Comparison of ENCODE assay signal across 9 cellular contexts in the genomic region with DNA sequence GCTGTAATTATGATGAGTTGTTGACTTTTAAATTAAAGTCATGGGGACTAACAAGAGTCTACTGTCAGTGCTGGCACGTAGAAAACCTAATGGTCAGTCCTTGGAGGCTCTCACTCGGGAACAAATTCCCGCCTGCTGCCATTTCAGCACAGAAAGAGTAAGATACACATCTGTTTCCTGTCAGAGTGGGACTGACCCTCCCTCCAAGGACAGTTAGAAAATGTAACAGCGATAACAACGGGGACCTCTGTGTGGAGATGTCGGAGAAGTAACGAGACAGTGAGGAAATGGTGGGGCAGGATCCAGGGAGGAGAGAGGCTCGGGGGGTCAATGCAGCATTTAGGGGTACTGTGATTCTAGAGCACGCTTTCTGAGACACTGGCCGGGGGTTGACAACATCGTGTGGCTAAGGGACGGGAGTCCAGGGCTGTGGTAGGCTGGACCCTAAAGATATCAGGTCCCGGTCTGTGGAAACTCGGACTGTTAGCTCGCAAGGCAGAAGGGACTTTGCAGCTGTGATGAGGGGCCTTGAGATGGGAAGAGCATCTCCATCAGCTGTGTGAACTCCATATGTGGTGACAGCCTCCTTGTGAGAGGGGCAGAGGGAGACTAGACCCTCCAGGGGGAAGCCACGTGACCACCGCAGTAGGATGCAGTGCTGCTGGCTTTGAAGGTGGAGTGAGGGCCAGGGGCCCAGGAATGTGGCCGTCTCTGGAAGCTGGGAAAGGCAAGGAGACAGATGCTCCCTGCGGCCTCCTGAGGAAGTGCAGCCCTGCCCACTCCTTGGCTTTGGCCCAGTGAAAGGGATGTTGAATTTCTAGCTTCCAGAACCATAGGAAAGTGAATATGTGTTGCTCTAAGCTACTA. TPM values are rescaled to one million over a fixed set of nuclear protein-coding genes. Genes with fewer than 3 reads are reported as not detected.
DNase-seq lines count a peak whose midpoint lies in the region; ATAC-seq, FAIRE-seq and TF ChIP-seq lines count a peak whose summit lies in the region.
"Had no signal": no experiment of that assay in that cellular context is flagged by ENCODE, and none has a peak within 500 bp of the region (broad histone marks: within the 10 kb centered on the region; RNA-seq: fewer than 3 reads in every experiment).

No MANE protein-coding gene starts in this region.

- H3K27me3 ChIP-seq in gastroesophageal sphincter (no peaks in the 10 kb centered on the region), pancreas (no peaks in the 10 kb centered on the region)

- H3K36me3 ChIP-seq in gastroesophageal sphincter (no peaks in the 10 kb centered on the region), pancreas (no peaks in the 10 kb centered on the region)

- no peak overlapping the region for H3K4me3 ChIP-seq in gastroesophageal sphincter
- no peak overlapping the region for H3K4me3 ChIP-seq in pancreas

- DNase-seq in EL (peak; percentile 19), pancreas (peak in 3 of 6 donors; percentile 9 to 54 (median 46)), dedifferentiated amniotic fluid mesenchymal stem cell (ENCODE audit: extremely low spot score) (no peak)
- DNase-seq: effector CD4-positive, alpha-beta T cell had no signal

- H3K9me3 ChIP-seq in gastroesophageal sphincter = no peaks in the 10 kb centered on the region
- no peaks in the 10 kb centered on the region for H3K9me3 ChIP-seq in pancreas

- peak in 3 of 4 experiments; percentile 46 to 60 (median 57) for TF ChIP-seq CTCF in gastroesophageal sphincter (IDR thresholded peaks at IDR 0.05)
- TF ChIP-seq CTCF in pancreas (IDR thresholded peaks at IDR 0.05) = peak in 3 of 4 donors; percentile 4 to 29 (median 24)

- WGBS in gastroesophageal sphincter (ENCODE audit: low coverage in 1 of 2), 2 donors = 48 to 75% methylated on average over 10 to 19 of the region's 19 CpGs
- 66 to 72% methylated on average over 19 of the region's 19 CpGs for WGBS in pancreas, 2 donors

- H3K4me1 ChIP-seq in gastroesophageal sphincter = peaks cover 0 to 22% (median 7%) of the 10 kb centered on the region in 3 donors
- H3K4me1 ChIP-seq in pancreas = peaks cover 13 to 20% (median 19%) of the 10 kb centered on the region in 3 donors

- ATAC-seq in SK-N-SH treated with all-trans-retinoic acid at 6 μM for 48 hours (peak; percentile 86), gastroesophageal sphincter (peak; percentile 60), pancreas (no peak), HG02840 (IDR thresholded peaks at IDR 0.05; ENCODE audit: low FRiP score, unreplicated experiment) (no peak), GM18909 (IDR thresholded peaks at IDR 0.05; ENCODE audit: poor library complexity, unreplicated experiment) (no peak), GM21825 (IDR thresholded peaks at IDR 0.05; ENCODE audit: unreplicated experiment) (no peak)

- TF ChIP-seq POLR2A in gastroesophageal sphincter (IDR thresholded peaks at IDR 0.05) = no peak

- no peak for TF ChIP-seq EP300 in gastroesophageal sphincter (IDR thresholded peaks at IDR 0.05)

- H3K27ac ChIP-seq in gastroesophageal sphincter (peak overlapping the region in 2 of 4 donors; percentile 3 to 35), pancreas (no peak overlapping the region)

- no peak for FAIRE-seq in pancreas (lab: Jason Lieb, UNC)

- intact Hi-C loops in pancreas (cut with DNase I) = no loop called here

TF ChIP-seq in SK-N-SH treated with all-trans-retinoic acid at 6 μM for 48 hours, 23 proteins besides CTCF, POLR2A, EP300 and RAD21 (continues in another document):
- TF ChIP-seq ZNF8 (CRISPR knock-in tag; IDR thresholded peaks at IDR 0.05) (no peak), SNAI2 (CRISPR knock-in tag; IDR thresholded peaks at IDR 0.05) (no peak), ZFP30 (CRISPR knock-in tag; IDR thresholded peaks at IDR 0.05) (no peak), ZFP3 (CRISPR knock-in tag; IDR thresholded peaks at IDR 0.05) (no peak), RARB (CRISPR knock-in tag; IDR thresholded peaks at IDR 0.05) (no peak), ZC3H10 (CRISPR knock-in tag; IDR thresholded peaks at IDR 0.05) (no peak), TOX (CRISPR knock-in tag; IDR thresholded peaks at IDR 0.05; ENCODE audit: borderline replicate concordance) (no peak), ZNF565 (CRISPR knock-in tag; conservative IDR thresholded peaks at IDR 0.05; ENCODE audit: low read depth) (no peak), TCF4 (CRISPR knock-in tag; IDR thresholded peaks at IDR 0.05; ENCODE audit: borderline replicate concordance) (no peak), GLIS3 (CRISPR knock-in tag; IDR thresholded peaks at IDR 0.05) (no peak), OSR1 (CRISPR knock-in tag; IDR thresholded peaks at IDR 0.05) (no peak), ZNF70 (CRISPR knock-in tag; IDR thresholded peaks at IDR 0.05) (no peak), CSDC2 (CRISPR knock-in tag; IDR thresholded peaks at IDR 0.05) (no peak), BACH2 (CRISPR knock-in tag; IDR thresholded peaks at IDR 0.05; ENCODE audit: borderline replicate concordance) (no peak)
- TF ChIP-seq, protein P1, sequence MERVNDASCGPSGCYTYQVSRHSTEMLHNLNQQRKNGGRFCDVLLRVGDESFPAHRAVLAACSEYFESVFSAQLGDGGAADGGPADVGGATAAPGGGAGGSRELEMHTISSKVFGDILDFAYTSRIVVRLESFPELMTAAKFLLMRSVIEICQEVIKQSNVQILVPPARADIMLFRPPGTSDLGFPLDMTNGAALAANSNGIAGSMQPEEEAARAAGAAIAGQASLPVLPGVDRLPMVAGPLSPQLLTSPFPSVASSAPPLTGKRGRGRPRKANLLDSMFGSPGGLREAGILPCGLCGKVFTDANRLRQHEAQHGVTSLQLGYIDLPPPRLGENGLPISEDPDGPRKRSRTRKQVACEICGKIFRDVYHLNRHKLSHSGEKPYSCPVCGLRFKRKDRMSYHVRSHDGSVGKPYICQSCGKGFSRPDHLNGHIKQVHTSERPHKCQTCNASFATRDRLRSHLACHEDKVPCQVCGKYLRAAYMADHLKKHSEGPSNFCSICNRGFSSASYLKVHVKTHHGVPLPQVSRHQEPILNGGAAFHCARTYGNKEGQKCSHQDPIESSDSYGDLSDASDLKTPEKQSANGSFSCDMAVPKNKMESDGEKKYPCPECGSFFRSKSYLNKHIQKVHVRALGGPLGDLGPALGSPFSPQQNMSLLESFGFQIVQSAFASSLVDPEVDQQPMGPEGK (CRISPR knock-in tag; IDR thresholded peaks at IDR 0.05; ENCODE audit: borderline replicate concordance) = no peak
- TF ChIP-seq, protein P2, sequence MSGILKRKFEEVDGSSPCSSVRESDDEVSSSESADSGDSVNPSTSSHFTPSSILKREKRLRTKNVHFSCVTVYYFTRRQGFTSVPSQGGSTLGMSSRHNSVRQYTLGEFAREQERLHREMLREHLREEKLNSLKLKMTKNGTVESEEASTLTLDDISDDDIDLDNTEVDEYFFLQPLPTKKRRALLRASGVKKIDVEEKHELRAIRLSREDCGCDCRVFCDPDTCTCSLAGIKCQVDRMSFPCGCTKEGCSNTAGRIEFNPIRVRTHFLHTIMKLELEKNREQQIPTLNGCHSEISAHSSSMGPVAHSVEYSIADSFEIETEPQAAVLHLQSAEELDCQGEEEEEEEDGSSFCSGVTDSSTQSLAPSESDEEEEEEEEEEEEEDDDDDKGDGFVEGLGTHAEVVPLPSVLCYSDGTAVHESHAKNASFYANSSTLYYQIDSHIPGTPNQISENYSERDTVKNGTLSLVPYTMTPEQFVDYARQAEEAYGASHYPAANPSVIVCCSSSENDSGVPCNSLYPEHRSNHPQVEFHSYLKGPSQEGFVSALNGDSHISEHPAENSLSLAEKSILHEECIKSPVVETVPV (CRISPR knock-in tag; IDR thresholded peaks at IDR 0.05) = no peak
- TF ChIP-seq, protein P3, sequence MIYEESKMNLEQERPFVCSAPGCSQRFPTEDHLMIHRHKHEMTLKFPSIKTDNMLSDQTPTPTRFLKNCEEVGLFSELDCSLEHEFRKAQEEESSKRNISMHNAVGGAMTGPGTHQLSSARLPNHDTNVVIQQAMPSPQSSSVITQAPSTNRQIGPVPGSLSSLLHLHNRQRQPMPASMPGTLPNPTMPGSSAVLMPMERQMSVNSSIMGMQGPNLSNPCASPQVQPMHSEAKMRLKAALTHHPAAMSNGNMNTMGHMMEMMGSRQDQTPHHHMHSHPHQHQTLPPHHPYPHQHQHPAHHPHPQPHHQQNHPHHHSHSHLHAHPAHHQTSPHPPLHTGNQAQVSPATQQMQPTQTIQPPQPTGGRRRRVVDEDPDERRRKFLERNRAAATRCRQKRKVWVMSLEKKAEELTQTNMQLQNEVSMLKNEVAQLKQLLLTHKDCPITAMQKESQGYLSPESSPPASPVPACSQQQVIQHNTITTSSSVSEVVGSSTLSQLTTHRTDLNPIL (CRISPR knock-in tag; IDR thresholded peaks at IDR 0.05; ENCODE audit: low read depth) = no peak
- TF ChIP-seq, protein P4, sequence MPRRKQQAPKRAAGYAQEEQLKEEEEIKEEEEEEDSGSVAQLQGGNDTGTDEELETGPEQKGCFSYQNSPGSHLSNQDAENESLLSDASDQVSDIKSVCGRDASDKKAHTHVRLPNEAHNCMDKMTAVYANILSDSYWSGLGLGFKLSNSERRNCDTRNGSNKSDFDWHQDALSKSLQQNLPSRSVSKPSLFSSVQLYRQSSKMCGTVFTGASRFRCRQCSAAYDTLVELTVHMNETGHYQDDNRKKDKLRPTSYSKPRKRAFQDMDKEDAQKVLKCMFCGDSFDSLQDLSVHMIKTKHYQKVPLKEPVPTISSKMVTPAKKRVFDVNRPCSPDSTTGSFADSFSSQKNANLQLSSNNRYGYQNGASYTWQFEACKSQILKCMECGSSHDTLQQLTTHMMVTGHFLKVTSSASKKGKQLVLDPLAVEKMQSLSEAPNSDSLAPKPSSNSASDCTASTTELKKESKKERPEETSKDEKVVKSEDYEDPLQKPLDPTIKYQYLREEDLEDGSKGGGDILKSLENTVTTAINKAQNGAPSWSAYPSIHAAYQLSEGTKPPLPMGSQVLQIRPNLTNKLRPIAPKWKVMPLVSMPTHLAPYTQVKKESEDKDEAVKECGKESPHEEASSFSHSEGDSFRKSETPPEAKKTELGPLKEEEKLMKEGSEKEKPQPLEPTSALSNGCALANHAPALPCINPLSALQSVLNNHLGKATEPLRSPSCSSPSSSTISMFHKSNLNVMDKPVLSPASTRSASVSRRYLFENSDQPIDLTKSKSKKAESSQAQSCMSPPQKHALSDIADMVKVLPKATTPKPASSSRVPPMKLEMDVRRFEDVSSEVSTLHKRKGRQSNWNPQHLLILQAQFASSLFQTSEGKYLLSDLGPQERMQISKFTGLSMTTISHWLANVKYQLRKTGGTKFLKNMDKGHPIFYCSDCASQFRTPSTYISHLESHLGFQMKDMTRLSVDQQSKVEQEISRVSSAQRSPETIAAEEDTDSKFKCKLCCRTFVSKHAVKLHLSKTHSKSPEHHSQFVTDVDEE (CRISPR knock-in tag; IDR thresholded peaks at IDR 0.05) = no peak

RNA-seq across cellular contexts. Expression of a gene that starts 35.8 kb away (rescaled TPM):
- total RNA-seq in gastroesophageal sphincter (1 to 10 TPM; 2.0 to 7.4 (median 3.6) TPM), pancreas (1 to 10 TPM in 1 of 6 donors, under 1 TPM in 5; 0.37 to 1.7 (median 0.66) TPM)
- polyA plus RNA-seq in pancreas = under 1 TPM; 0.14 to 0.34 TPM

Comparison
In these comparisons a context has a peak if more than half of its experiments do, and no peak if none do; other contexts are left out.
1. ATAC-seq: peak in SK-N-SH treated with all-trans-retinoic acid at 6 μM for 48 hours (single experiment) and gastroesophageal sphincter (single experiment); none in pancreas (0 of 4), HG02840 (single experiment), GM18909 (single experiment) and GM21825 (single experiment).